Comparison of ENCODE assay signal across 1 cellular context in the genomic region with DNA sequence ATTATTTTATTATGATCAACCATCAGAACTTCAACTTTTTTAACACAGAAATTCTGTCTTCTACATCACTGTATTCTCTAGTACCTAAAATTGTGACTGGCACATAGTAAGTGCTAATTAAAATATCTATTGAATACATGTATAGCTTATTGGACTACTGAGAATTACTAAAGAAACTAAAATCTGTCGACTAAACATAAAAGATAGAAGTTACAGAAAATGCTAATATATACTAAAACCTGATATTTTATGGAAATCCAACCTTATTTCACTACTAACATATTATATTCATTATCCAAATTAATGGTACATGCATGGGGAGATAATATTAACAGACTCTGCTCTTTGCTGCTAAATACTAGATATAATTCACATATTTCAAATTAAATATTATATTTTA.
TF ChIP-seq lines count a peak whose summit lies in the region.

No MANE protein-coding gene starts in this region.

TF ChIP-seq in HepG2, 621 proteins besides CTCF, POLR2A, EP300 and RAD21 (continued from another document):
- TF ChIP-seq, protein P1, sequence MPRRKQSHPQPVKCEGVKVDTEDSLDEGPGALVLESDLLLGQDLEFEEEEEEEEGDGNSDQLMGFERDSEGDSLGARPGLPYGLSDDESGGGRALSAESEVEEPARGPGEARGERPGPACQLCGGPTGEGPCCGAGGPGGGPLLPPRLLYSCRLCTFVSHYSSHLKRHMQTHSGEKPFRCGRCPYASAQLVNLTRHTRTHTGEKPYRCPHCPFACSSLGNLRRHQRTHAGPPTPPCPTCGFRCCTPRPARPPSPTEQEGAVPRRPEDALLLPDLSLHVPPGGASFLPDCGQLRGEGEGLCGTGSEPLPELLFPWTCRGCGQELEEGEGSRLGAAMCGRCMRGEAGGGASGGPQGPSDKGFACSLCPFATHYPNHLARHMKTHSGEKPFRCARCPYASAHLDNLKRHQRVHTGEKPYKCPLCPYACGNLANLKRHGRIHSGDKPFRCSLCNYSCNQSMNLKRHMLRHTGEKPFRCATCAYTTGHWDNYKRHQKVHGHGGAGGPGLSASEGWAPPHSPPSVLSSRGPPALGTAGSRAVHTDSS (CRISPR knock-in tag; conservative IDR thresholded peaks at IDR 0.05) = no peak
